In the genomic region with DNA sequence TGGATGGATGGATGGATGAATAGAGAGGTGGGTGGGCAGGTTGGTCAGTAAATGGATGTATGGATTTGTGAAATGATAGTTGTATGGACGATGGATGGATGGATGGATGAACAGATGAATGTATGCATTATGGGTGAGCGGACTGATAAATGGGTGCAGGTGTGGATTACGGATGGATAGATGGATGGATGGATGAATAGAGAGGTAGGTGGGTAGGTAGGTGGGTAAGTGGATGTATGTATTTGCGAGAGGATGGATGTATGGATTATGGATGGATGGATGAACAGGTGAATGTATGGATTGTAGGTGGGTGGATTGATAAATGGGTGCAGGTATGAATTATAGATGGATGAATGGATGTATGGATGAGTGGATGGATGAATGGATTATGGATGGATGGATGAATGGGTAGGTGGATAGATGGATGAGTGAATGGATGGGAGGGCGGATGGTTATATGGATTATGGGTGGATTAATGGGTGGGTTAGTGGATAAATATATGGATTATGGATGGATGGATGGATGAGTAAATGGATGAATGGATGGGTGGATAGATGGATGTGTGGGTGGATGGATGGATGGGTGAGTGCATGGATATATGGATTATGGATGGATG, we compare ENCODE assay signal across 35 cellular contexts. TPM values are rescaled to one million over a fixed set of nuclear protein-coding genes. Genes with fewer than 3 reads are reported as not detected.
"Had no signal": no experiment of that assay in that cellular context is flagged by ENCODE, and none has a peak within 500 bp of the region (broad histone marks: within the 10 kb centered on the region; RNA-seq: fewer than 3 reads in every experiment).

No MANE protein-coding gene starts in this region.

- ATAC-seq: activated CD8-positive, alpha-beta T cell treated with anti-CD3 and anti-CD28 coated beads for 36 hours; activated naive CD4-positive, alpha-beta T cell treated with anti-CD3 and anti-CD28 coated beads, Interleukin-2, amount 50 U/mL, for 72 hours; activated T-cell treated with anti-CD3 and anti-CD28 coated beads, Interleukin-2, amount 50 U/mL, for 4 hours; activated T-cell treated with anti-CD3 and anti-CD28 coated beads, Interleukin-2, amount 50 U/mL, for 72 hours; activated T-helper 17 cell treated with anti-CD3 and anti-CD28 coated beads, Interleukin-2, amount 50 U/mL, for 72 hours; body of pancreas had no signal

- H3K4me1 ChIP-seq: breast epithelium had no signal

- H3K36me3 ChIP-seq: adrenal gland, brain microvascular endothelial cell, breast epithelium had no signal

- H3K27ac ChIP-seq: adrenal gland, body of pancreas, brain microvascular endothelial cell, breast epithelium, VCaP had no signal

- H3K4me3 ChIP-seq: adrenal gland, body of pancreas, breast epithelium had no signal

- DNase-seq: activated B cell treated with CpG ODN at 0.5 μM for 24 hours; activated CD4-positive, alpha-beta memory T cell treated with anti-CD3 and anti-CD28 coated beads for 36 hours; activated CD4-positive, alpha-beta T cell treated with anti-CD3 and anti-CD28 coated beads for 4 hours; activated CD4-positive, alpha-beta T cell treated with anti-CD3 and anti-CD28 coated beads, Interleukin-2, amount 10 ng/mL, durations not matched to agents 24 days and 14 days; activated CD4-positive, alpha-beta T cell treated with anti-CD3 and anti-CD28 coated beads, Interleukin-2, amount 50 U/mL, for 1 hour; activated CD4-positive, alpha-beta T cell treated with anti-CD3 and anti-CD28 coated beads, Interleukin-2, amount 50 U/mL, for 4 hours; activated CD4-positive, CD25-positive, alpha-beta regulatory T cell treated with anti-CD3 and anti-CD28 coated beads, Interleukin-2, amount 50 U/mL, for 72 hours; activated CD8-positive, alpha-beta memory T cell treated with anti-CD3 and anti-CD28 coated beads, Interleukin-2, amount 50 U/mL, for 4 hours; activated CD8-positive, alpha-beta T cell treated with anti-CD3 and anti-CD28 coated beads for 36 hours; activated effector memory CD4-positive, alpha-beta T cell treated with anti-CD3 and anti-CD28 coated beads, Interleukin-2, amount 50 U/mL, for 16 hours; activated gamma-delta T cell treated with Interleukin-2 at 50 U/mL for 16 hours; activated naive CD4-positive, alpha-beta T cell; activated naive CD4-positive, alpha-beta T cell treated with anti-CD3 and anti-CD28 coated beads for 36 hours; activated naive CD4-positive, alpha-beta T cell treated with anti-CD3 and anti-CD28 coated beads, Interleukin-2, amount 50 U/mL, for 16 hours; activated naive CD8-positive, alpha-beta T cell treated with anti-CD3 and anti-CD28 coated beads for 36 hours; activated T-cell treated with anti-CD3 and anti-CD28 coated beads for 4 hours; activated T-cell treated with anti-CD3 and anti-CD28 coated beads, Interleukin-2, amount 50 U/mL, for 1 hour; activated T-cell treated with anti-CD3 and anti-CD28 coated beads, Interleukin-2, amount 50 U/mL, for 4 hours; activated T-cell treated with anti-CD3 and anti-CD28 coated beads, Interleukin-2, amount 50 U/mL, for 72 hours; adrenal gland; amniotic stem cell; aorta; body of pancreas; brain microvascular endothelial cell; central memory CD4-positive, alpha-beta T cell; T-helper 2 cell; T-helper 9 cell had no signal

- FAIRE-seq: astrocyte, TTC549 had no signal

- H3K27me3 ChIP-seq: adrenal gland had no signal

- H3K9me3 ChIP-seq: adrenal gland, body of pancreas, breast epithelium had no signal

RNA-seq across cellular contexts. Expression of a gene that starts 42.8 kb away (rescaled TPM):
- total RNA-seq: activated CD4-positive, alpha-beta T cell treated with anti-CD3 and anti-CD28 coated beads, Interleukin-2, amount 10 ng/mL, durations not matched to agents 24 days and 14 days; activated CD8-positive, alpha-beta memory T cell treated with anti-CD3 and anti-CD28 coated beads for 36 hours; activated CD8-positive, alpha-beta T cell treated with anti-CD3 and anti-CD28 coated beads for 36 hours; activated naive CD4-positive, alpha-beta T cell treated with anti-CD3 and anti-CD28 coated beads, Interleukin-2, amount 50 U/mL, for 72 hours; activated naive CD8-positive, alpha-beta T cell treated with anti-CD3 and anti-CD28 coated beads for 36 hours; activated T-helper 1 cell treated with anti-CD3 and anti-CD28 coated beads, Interleukin-12 subunit alpha, Interleukin-12 subunit beta, Interleukin-2, Interleukin-4 antibody, amounts not matched to agents 30 ng/mL and 10 ng/mL and 1 ng/mL, durations not matched to agents 14 hours and 24 hours and 36 hours had no signal
